23 cellular contexts compared by ENCODE assay signal in the genomic region with DNA sequence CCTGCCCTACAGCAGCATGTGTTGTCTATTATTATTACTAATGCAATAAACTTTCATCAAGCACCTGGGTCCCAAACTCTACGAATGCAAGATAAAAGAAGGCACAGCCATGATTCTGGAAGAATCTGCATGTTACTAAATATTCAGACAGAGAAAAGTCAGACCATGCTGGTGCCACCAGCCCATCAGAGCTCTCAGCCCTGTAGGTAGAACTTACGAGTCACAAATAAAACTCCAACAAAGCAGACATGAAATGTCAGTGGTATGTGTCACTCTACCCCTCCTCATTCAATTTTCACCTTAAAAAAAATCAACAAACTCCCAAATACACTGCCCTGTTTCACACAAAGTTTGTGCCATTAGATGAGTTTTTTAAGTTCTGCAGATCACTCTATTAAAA.
"Had no signal": no experiment of that assay in that cellular context is flagged by ENCODE, and none has a peak within 500 bp of the region (broad histone marks: within the 10 kb centered on the region; RNA-seq: fewer than 3 reads in every experiment).

No MANE protein-coding gene starts in this region.

- H3K9me3 Mint-ChIP-seq: activated naive CD4-positive, alpha-beta T cell treated with anti-CD3 and anti-CD28 coated beads, Interleukin-2, amount 50 U/mL, for 72 hours; activated T-helper 2 cell treated with anti-CD3 and anti-CD28 coated beads, Interferon-gamma antibody, Interleukin-2, Interleukin-4, amounts not matched to agents 10 μg/mL and 5 μg/mL and 100 μg/mL, durations not matched to agents 14 hours and 24 hours and 36 hours; effector memory CD8-positive, alpha-beta T cell had no signal

- ATAC-seq: body of pancreas; effector memory CD8-positive, alpha-beta T cell; foreskin keratinocyte; gastrocnemius medialis had no signal

- H3K27me3 Mint-ChIP-seq: effector memory CD8-positive, alpha-beta T cell had no signal

- H3K4me3 Mint-ChIP-seq: effector memory CD8-positive, alpha-beta T cell had no signal

- H3K36me3 Mint-ChIP-seq: activated naive CD4-positive, alpha-beta T cell treated with anti-CD3 and anti-CD28 coated beads, Interleukin-2, amount 50 U/mL, for 72 hours had no signal

- DNase-seq: activated CD4-positive, alpha-beta T cell treated with anti-CD3 and anti-CD28 coated beads for 48 hours; activated CD4-positive, alpha-beta T cell treated with anti-CD3 and anti-CD28 coated beads, Interleukin-2, amount 50 U/mL, for 1 hour; activated CD4-positive, alpha-beta T cell treated with anti-CD3 and anti-CD28 coated beads, Interleukin-2, amount 50 U/mL, for 48 hours; activated CD4-positive, CD25-positive, alpha-beta regulatory T cell; activated CD4-positive, CD25-positive, alpha-beta regulatory T cell treated with anti-CD3 and anti-CD28 coated beads, Interleukin-2, amount 50 U/mL, for 72 hours; activated effector memory CD4-positive, alpha-beta T cell treated with anti-CD3 and anti-CD28 coated beads, Interleukin-2, amount 50 U/mL, for 16 hours; activated T-cell treated with anti-CD3 and anti-CD28 coated beads for 4 hours; adrenal gland; amygdala; aorta; body of pancreas; cortex of kidney; dermis blood vessel endothelial cell; effector CD4-positive, alpha-beta T cell; effector memory CD8-positive, alpha-beta T cell; erythroblast; foreskin keratinocyte; gastrocnemius medialis; glutamatergic neuron; heart left ventricle; T-helper 2 cell had no signal

- H3K27ac Mint-ChIP-seq: activated naive CD4-positive, alpha-beta T cell treated with anti-CD3 and anti-CD28 coated beads, Interleukin-2, amount 50 U/mL, for 72 hours; activated T-helper 2 cell treated with anti-CD3 and anti-CD28 coated beads, Interferon-gamma antibody, Interleukin-2, Interleukin-4, amounts not matched to agents 10 μg/mL and 5 μg/mL and 100 μg/mL, durations not matched to agents 14 hours and 24 hours and 36 hours; effector memory CD8-positive, alpha-beta T cell had no signal
